22 cellular contexts compared by ENCODE assay signal in genomic region chr2:160226367-160226766, GRCh38. TPM values are rescaled to one million over a fixed set of nuclear protein-coding genes. Genes with fewer than 3 reads are reported as not detected.
A peak's percentile ranks its signal among the peaks of the same experiment; 100 is the strongest.
DNase-seq lines count a peak whose midpoint lies in the region; ATAC-seq, FAIRE-seq and TF ChIP-seq lines count a peak whose summit lies in the region.
"Had no signal": no experiment of that assay in that cellular context is flagged by ENCODE, and none has a peak within 500 bp of the region (broad histone marks: within the 10 kb centered on the region; RNA-seq: fewer than 3 reads in every experiment).

No MANE protein-coding gene starts in this region.

- H3K4me1 Mint-ChIP-seq in GM23338 (peaks cover 4% of the 10 kb centered on the region), astrocyte (ENCODE audit: low read depth, unreplicated experiment) (peaks cover 86% of the 10 kb centered on the region)

- no peak for TF ChIP-seq POLR2A in gastrocnemius medialis (IDR thresholded peaks at IDR 0.05)

- H3K27me3 ChIP-seq in GM23338 (ENCODE audit: insufficient read depth) (no peaks in the 10 kb centered on the region), astrocyte (ENCODE audit: insufficient read depth, low read length) (no peaks in the 10 kb centered on the region), keratinocyte (ENCODE audit: control insufficient read depth, extremely low read depth, insufficient read depth, low read length) (no peaks in the 10 kb centered on the region), gastrocnemius medialis (no peaks in the 10 kb centered on the region)
- H3K27me3 ChIP-seq: heart right ventricle, right atrium auricular region, testis had no signal

- no peaks in the 10 kb centered on the region for H3K36me3 ChIP-seq in GM23338 (ENCODE audit: insufficient read depth)
- no peaks in the 10 kb centered on the region for H3K36me3 ChIP-seq in astrocyte (ENCODE audit: insufficient read depth, low read length)
- H3K36me3 ChIP-seq in keratinocyte (ENCODE audit: control insufficient read depth in 2 of 2, extremely low read depth in 1 of 2, insufficient read depth in 2 of 2, low read length in 2 of 2) = no peaks in the 10 kb centered on the region
- no peaks in the 10 kb centered on the region for H3K36me3 ChIP-seq in gastrocnemius medialis
- H3K36me3 ChIP-seq: heart right ventricle, right atrium auricular region had no signal

- no peaks in the 10 kb centered on the region for H4K20me1 ChIP-seq in GM23338 (replicated peaks; ENCODE audit: insufficient read depth)
- H4K20me1 ChIP-seq in astrocyte (ENCODE audit: insufficient read depth, low read length) = no peaks in the 10 kb centered on the region
- no peaks in the 10 kb centered on the region for H4K20me1 ChIP-seq in keratinocyte (ENCODE audit: control insufficient read depth, extremely low read depth, insufficient read depth, low read length)

- H3K9me2 ChIP-seq in GM23338 (ENCODE audit: insufficient read depth) = 0 out of 2 replicates have a peak, but pooled peaks cover 7% of the 10 kb centered on the region

- DNase-seq in GM23338 (ENCODE audit: low spot score) (peak; percentile 24), astrocyte (ENCODE audit: low read depth) (no peak), keratinocyte (ENCODE audit: low read depth, low spot score) (no peak), gastrocnemius medialis (no peak), NCI-H226 (no peak), NCI-H128 (lab: John Stamatoyannopoulos, UW; ENCODE audit: unreplicated experiment) (no peak)
- DNase-seq: activated CD4-positive, alpha-beta T cell treated with anti-CD3 and anti-CD28 coated beads, Interleukin-2, amount 50 U/mL, for 1 hour; activated CD8-positive, alpha-beta memory T cell treated with anti-CD3 and anti-CD28 coated beads, Interleukin-2, amount 50 U/mL, for 48 hours; heart right ventricle; Kasumi-1; NCI-H1092; NCI-H2081; NCI-H510A treated with DMSO at 0.1 percent for 48 hours; SIG-M5 had no signal

- no peaks in the 10 kb centered on the region for H3K9me1 ChIP-seq in keratinocyte (ENCODE audit: control insufficient read depth, extremely low read depth, insufficient read depth, low read length)

- H3K27ac ChIP-seq in GM23338 (ENCODE audit: low read depth) = no peak overlapping the region
- H3K27ac ChIP-seq in astrocyte (ENCODE audit: low read depth, low read length) = peak overlapping the region; percentile 99
- H3K27ac ChIP-seq in keratinocyte (ENCODE audit: control insufficient read depth, insufficient read depth, low read length) = peak overlapping the region; percentile 95
- peak overlapping the region; percentile 83 to 93 (median 87) for H3K27ac ChIP-seq in gastrocnemius medialis
- H3K27ac ChIP-seq: coronary artery, heart right ventricle, right atrium auricular region, testis, VCaP had no signal

- ATAC-seq in GM23338 (peak; percentile 52; the same call in 2 of the 3 replicates), gastrocnemius medialis (no peak), GM19455 (IDR thresholded peaks at IDR 0.05; ENCODE audit: unreplicated experiment) (no peak), GM18867 (IDR thresholded peaks at IDR 0.05; ENCODE audit: unreplicated experiment) (no peak)
- ATAC-seq: heart right ventricle had no signal

- no peak overlapping the region for H2AFZ ChIP-seq in GM23338
- no peak overlapping the region for H2AFZ ChIP-seq in astrocyte (ENCODE audit: low read depth, low read length)
- no peak overlapping the region for H2AFZ ChIP-seq in keratinocyte (ENCODE audit: control insufficient read depth, low read length)

- no peaks in the 10 kb centered on the region for H3K79me2 ChIP-seq in GM23338 (replicated peaks; ENCODE audit: insufficient read depth)
- H3K79me2 ChIP-seq in astrocyte (ENCODE audit: insufficient read depth, low read length) = no peaks in the 10 kb centered on the region
- no peaks in the 10 kb centered on the region for H3K79me2 ChIP-seq in keratinocyte (ENCODE audit: control insufficient read depth, insufficient read depth, low read length)

- no peaks in the 10 kb centered on the region for H3K9me3 ChIP-seq in astrocyte (ENCODE audit: insufficient read depth, low read depth, low read length)
- H3K9me3 ChIP-seq in keratinocyte (ENCODE audit: control insufficient read depth, low read depth, low read length) = no peaks in the 10 kb centered on the region
- no peaks in the 10 kb centered on the region for H3K9me3 ChIP-seq in gastrocnemius medialis
- H3K9me3 ChIP-seq: heart right ventricle, right atrium auricular region, testis had no signal

- no peak overlapping the region for H3K4me3 Mint-ChIP-seq in GM23338
- H3K4me3 Mint-ChIP-seq in astrocyte (ENCODE audit: unreplicated experiment) = no peak overlapping the region
- H3K4me3 Mint-ChIP-seq: CD14-positive monocyte; T-helper 1 cell treated with Interleukin-12 subunit alpha and Interleukin-12 subunit beta and Interleukin-4 antibody, amounts not matched to agents 30 μg/mL and 1 μg/mL, for 36 hours had no signal

- dilution Hi-C loops in keratinocyte (cut with MboI; ENCODE audit: extremely low pct_ligation_motif_present, low sequenced_read_pairs) = no loop called here

- H3K9ac ChIP-seq in astrocyte (ENCODE audit: low read length) (no peak overlapping the region), keratinocyte (ENCODE audit: control insufficient read depth, extremely low read depth, insufficient read depth, low read length) (peak overlapping the region; percentile 74)

- H3K4me1 ChIP-seq in GM23338 (ENCODE audit: insufficient read depth) = no peaks in the 10 kb centered on the region
- H3K4me1 ChIP-seq in astrocyte (ENCODE audit: insufficient read depth, low read length) = peaks cover 77% of the 10 kb centered on the region
- H3K4me1 ChIP-seq in keratinocyte (ENCODE audit: control insufficient read depth, extremely low read depth, insufficient read depth, low read length) = peaks cover 91% of the 10 kb centered on the region
- peaks cover 90 to 93% of the 10 kb centered on the region in 2 donors for H3K4me1 ChIP-seq in gastrocnemius medialis

- H3K4me3 ChIP-seq in GM23338 (no peak overlapping the region), astrocyte (ENCODE audit: insufficient read depth, low read depth, low read length) (no peak overlapping the region), keratinocyte (ENCODE audit: control insufficient read depth in 2 of 3, extremely low read depth in 1 of 3, insufficient read depth in 2 of 3, low read depth in 1 of 3, low read length in 3 of 3) (no peak overlapping the region), gastrocnemius medialis (no peak overlapping the region)
- H3K4me3 ChIP-seq: coronary artery, heart right ventricle, right atrium auricular region, testis had no signal

- H3K27ac Mint-ChIP-seq in GM23338 (no peak overlapping the region), astrocyte (ENCODE audit: unreplicated experiment) (peak overlapping the region; percentile 30)
- H3K27ac Mint-ChIP-seq: T-helper 1 cell treated with Interleukin-12 subunit alpha and Interleukin-12 subunit beta and Interleukin-4 antibody, amounts not matched to agents 30 μg/mL and 1 μg/mL, for 36 hours had no signal

- H3K36me3 Mint-ChIP-seq in GM23338 (ENCODE audit: low read depth) = no peaks in the 10 kb centered on the region
- peaks cover 5% of the 10 kb centered on the region for H3K36me3 Mint-ChIP-seq in astrocyte (ENCODE audit: low read depth, unreplicated experiment)
- H3K36me3 Mint-ChIP-seq: CD14-positive monocyte had no signal

- no peaks in the 10 kb centered on the region for H3K27me3 Mint-ChIP-seq in GM23338 (ENCODE audit: insufficient read depth, low read depth, poor library complexity)
- H3K27me3 Mint-ChIP-seq in astrocyte (ENCODE audit: low read depth, unreplicated experiment) = no peaks in the 10 kb centered on the region

- FAIRE-seq in astrocyte (lab: Jason Lieb, UNC) = no peak
- FAIRE-seq in keratinocyte (lab: Jason Lieb, UNC) = no peak

- H3K4me2 ChIP-seq in GM23338 (no peak overlapping the region), astrocyte (ENCODE audit: low read length) (no peak overlapping the region), keratinocyte (ENCODE audit: control insufficient read depth, extremely low read depth, insufficient read depth, low read depth, low read length) (peak overlapping the region; percentile 74)

- no peaks in the 10 kb centered on the region for H3F3A ChIP-seq in GM23338 (replicated peaks; ENCODE audit: low read depth)

- in situ Hi-C loops in gastrocnemius medialis (cut with MboI; ENCODE audit: low sequenced_read_pairs in 4 of 4) = no loop called here

- TF ChIP-seq CTCF in GM23338 (conservative IDR thresholded peaks at IDR 0.05; ENCODE audit: low read depth in 2 of 2) (no peak), astrocyte (IDR thresholded peaks at IDR 0.05; ENCODE audit: insufficient read depth, low read depth, low read length) (no peak), keratinocyte (optimal IDR thresholded peaks at IDR 0.05 in 1 of 3, IDR thresholded peaks at IDR 0.05 in 1 of 3, conservative IDR thresholded peaks at IDR 0.05 in 1 of 3; ENCODE audit: extremely low read depth in 1 of 3, insufficient read depth in 2 of 3, low read length in 3 of 3) (no peak), gastrocnemius medialis (IDR thresholded peaks at IDR 0.05 in 4 of 5, conservative IDR thresholded peaks at IDR 0.05 in 1 of 5) (no peak)

- intact Hi-C loops in gastrocnemius medialis (cut with DNase I; ENCODE audit: low total_unique reads) = no loop called here

- H3K9me3 Mint-ChIP-seq in GM23338 (no peaks in the 10 kb centered on the region), astrocyte (ENCODE audit: unreplicated experiment) (no peaks in the 10 kb centered on the region)
- H3K9me3 Mint-ChIP-seq: CD14-positive monocyte; T-helper 1 cell treated with Interleukin-12 subunit alpha and Interleukin-12 subunit beta and Interleukin-4 antibody, amounts not matched to agents 30 μg/mL and 1 μg/mL, for 36 hours had no signal

TF ChIP-seq in GM23338, 12 proteins besides CTCF, POLR2A, EP300 and RAD21 (continues in another document):
- TF ChIP-seq STAT1 (IDR thresholded peaks at IDR 0.05; ENCODE audit: unreplicated experiment) (no peak), NANOG (IDR thresholded peaks at IDR 0.05; ENCODE audit: borderline replicate concordance) (no peak)

RNA-seq across cellular contexts. Expression of gene ITGB6, which starts 26.3 kb away (rescaled TPM):
- not detected in 2 replicates for total RNA-seq in GM23338 (2014; rRNA removed; shearing (Covaris generic))
- polyA plus RNA-seq in GM23338 (2016; fragmentation: Nextera tagmentation; extraction: Ambion mirVana) (not detected in 2 replicates), keratinocyte (174 to 197 TPM (median 183 TPM) in 3 replicates)
- total RNA-seq in astrocyte (2.8 and 7.6 TPM in 2 replicates), gastrocnemius medialis (1 to 10 TPM in 2 of 4 donors, under 1 TPM in 2; 0.81 to 2.8 (median 1.0) TPM)
- 7.3 TPM for polyA plus RNA-seq in keratinocyte (2011; ENCODE audit: low read depth)
- polyA plus RNA-seq in keratinocyte (2011; cell fraction: cytosol; rRNA removed) = 39.0 and 68.3 TPM in 2 replicates
- 324 and 400 TPM in 2 replicates for polyA plus RNA-seq in keratinocyte (2011; cell fraction: nucleus; rRNA removed)
- polyA plus RNA-seq in keratinocyte (2012; ENCODE audit: low replicate concordance) = 15.1 and 117 TPM in 2 replicates
- polyA minus RNA-seq in keratinocyte = 102 to 255 TPM (median 248 TPM) in 3 replicates
- polyA minus RNA-seq in keratinocyte (2011; cell fraction: cytosol; rRNA and poly(A)+ RNA removed) = 108 TPM
- 418 and 705 TPM in 2 replicates for polyA minus RNA-seq in keratinocyte (2011; cell fraction: nucleus; rRNA and poly(A)+ RNA removed)
- polyA plus RNA-seq: CD14-positive monocyte had no signal
